In the genomic region with DNA sequence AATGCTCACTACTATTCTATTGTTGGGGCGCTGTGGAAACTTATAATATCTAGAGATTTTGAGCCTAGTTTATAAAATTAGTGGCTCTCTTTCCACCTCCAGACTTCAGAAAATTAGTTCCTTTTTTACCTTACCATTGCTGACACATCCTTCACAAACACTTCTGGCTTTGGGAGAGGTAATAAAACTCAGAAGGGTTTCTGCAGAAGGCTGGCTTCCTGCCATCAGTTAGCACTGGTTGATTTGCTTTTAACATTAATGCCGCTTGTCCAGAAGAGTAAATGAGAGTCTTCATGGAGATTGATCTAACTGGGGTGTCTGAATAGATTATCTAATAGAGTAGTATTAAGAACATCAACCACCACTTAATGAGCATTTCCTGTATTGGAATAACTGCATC, we compare ENCODE assay signal across 18 cellular contexts. TPM values are rescaled to one million over a fixed set of nuclear protein-coding genes. Genes with fewer than 3 reads are reported as not detected.
DNase-seq lines count a peak whose midpoint lies in the region; ATAC-seq, FAIRE-seq and TF ChIP-seq lines count a peak whose summit lies in the region.
"Had no signal": no experiment of that assay in that cellular context is flagged by ENCODE, and none has a peak within 500 bp of the region (broad histone marks: within the 10 kb centered on the region; RNA-seq: fewer than 3 reads in every experiment).

No MANE protein-coding gene starts in this region.

- no peak overlapping the region for H3K9ac ChIP-seq in colonic mucosa (ENCODE audit: low read depth in 2 of 2, low read length in 2 of 2)

- peaks cover 14% of the 10 kb centered on the region for H3K36me3 Mint-ChIP-seq in HFFc6 (ENCODE audit: low read depth)
- no peaks in the 10 kb centered on the region for H3K36me3 Mint-ChIP-seq in activated T-helper 17 cell treated with anti-CD3 and anti-CD28 coated beads, Interleukin-2, amount 50 U/mL, for 72 hours (ENCODE audit: low read depth)
- H3K36me3 Mint-ChIP-seq: stimulated activated effector memory CD8-positive, alpha-beta T cell treated with anti-CD3 and anti-CD28 coated beads, Interleukin-12 subunit alpha, Interleukin-12 subunit beta, amount 100 ng/mL, for 72 hours had no signal

- H3K4me1 ChIP-seq in colonic mucosa: no peaks in the 10 kb centered on the region
- H3K4me1 ChIP-seq: spleen, tibial nerve had no signal

- intact Hi-C loops in colonic mucosa (cut with DNase I): no loop called here
- intact Hi-C loops in Right ventricle myocardium superior (cut with DNase I): no loop called here

- H3K4me3 Mint-ChIP-seq in HFFc6: peak overlapping the region; percentile 51
- no peak overlapping the region for H3K4me3 Mint-ChIP-seq in activated T-helper 17 cell treated with anti-CD3 and anti-CD28 coated beads, Interleukin-2, amount 50 U/mL, for 72 hours
- H3K4me3 Mint-ChIP-seq: naive B cell; stimulated activated effector memory CD8-positive, alpha-beta T cell treated with anti-CD3 and anti-CD28 coated beads, Interleukin-12 subunit alpha, Interleukin-12 subunit beta, amount 100 ng/mL, for 72 hours had no signal

- H3K27me3 Mint-ChIP-seq in HFFc6 (ENCODE audit: insufficient read depth): peaks cover 2% of the 10 kb centered on the region; the same call in 1 of the 2 replicates
- H3K27me3 Mint-ChIP-seq in activated T-helper 17 cell treated with anti-CD3 and anti-CD28 coated beads, Interleukin-2, amount 50 U/mL, for 72 hours: peaks cover 7% of the 10 kb centered on the region
- H3K27me3 Mint-ChIP-seq: naive B cell had no signal

- H3K9me3 Mint-ChIP-seq in HFFc6: no peaks in the 10 kb centered on the region
- peaks cover 10% of the 10 kb centered on the region for H3K9me3 Mint-ChIP-seq in activated T-helper 17 cell treated with anti-CD3 and anti-CD28 coated beads, Interleukin-2, amount 50 U/mL, for 72 hours
- H3K9me3 Mint-ChIP-seq: stimulated activated effector memory CD8-positive, alpha-beta T cell treated with anti-CD3 and anti-CD28 coated beads, Interleukin-12 subunit alpha, Interleukin-12 subunit beta, amount 100 ng/mL, for 72 hours had no signal

- H3K27me3 ChIP-seq in colonic mucosa: no peaks in the 10 kb centered on the region
- H3K27me3 ChIP-seq: spleen, tibial nerve had no signal

- peak; percentile 73 for FAIRE-seq in islet of Langerhans (lab: Jason Lieb, UNC)
- FAIRE-seq: colon had no signal

- H3K9me3 ChIP-seq in colonic mucosa: no peaks in the 10 kb centered on the region
- H3K9me3 ChIP-seq: spleen, tibial nerve had no signal

- no peak overlapping the region for H3K27ac ChIP-seq in colonic mucosa
- H3K27ac ChIP-seq: spleen, tibial nerve had no signal

- ATAC-seq in activated T-helper 17 cell treated with anti-CD3 and anti-CD28 coated beads, Interleukin-2, amount 50 U/mL, for 72 hours (replicated peaks): no peak
- no peak for ATAC-seq in Right ventricle myocardium superior (ENCODE audit: poor library complexity)
- ATAC-seq: stimulated activated effector memory CD8-positive, alpha-beta T cell treated with anti-CD3 and anti-CD28 coated beads, Interleukin-12 subunit alpha, Interleukin-12 subunit beta, amount 100 ng/mL, for 72 hours had no signal

- DNase-seq in EL (peak; percentile 44), HFFc6 (no peak), NCI-H345 (lab: John Stamatoyannopoulos, UW) (peak; percentile 60), colonic mucosa (no peak), activated gamma-delta T cell (lab: John Stamatoyannopoulos, UW) (no peak), Right ventricle myocardium superior (no peak)
- DNase-seq: activated CD4-positive, alpha-beta T cell treated with anti-CD3 and anti-CD28 coated beads for 4 hours; activated naive CD4-positive, alpha-beta T cell; aorta; naive B cell; spleen had no signal

- H3K4me1 Mint-ChIP-seq in HFFc6 (ENCODE audit: low read depth): peaks cover 70% of the 10 kb centered on the region
- no peaks in the 10 kb centered on the region for H3K4me1 Mint-ChIP-seq in activated T-helper 17 cell treated with anti-CD3 and anti-CD28 coated beads, Interleukin-2, amount 50 U/mL, for 72 hours
- H3K4me1 Mint-ChIP-seq: naive B cell; stimulated activated effector memory CD8-positive, alpha-beta T cell treated with anti-CD3 and anti-CD28 coated beads, Interleukin-12 subunit alpha, Interleukin-12 subunit beta, amount 100 ng/mL, for 72 hours had no signal

- H3K36me3 ChIP-seq in colonic mucosa: no peaks in the 10 kb centered on the region
- H3K36me3 ChIP-seq: tibial nerve had no signal

- H3K27ac Mint-ChIP-seq in HFFc6: peak overlapping the region; percentile 76
- no peak overlapping the region for H3K27ac Mint-ChIP-seq in activated T-helper 17 cell treated with anti-CD3 and anti-CD28 coated beads, Interleukin-2, amount 50 U/mL, for 72 hours
- H3K27ac Mint-ChIP-seq: stimulated activated effector memory CD8-positive, alpha-beta T cell treated with anti-CD3 and anti-CD28 coated beads, Interleukin-12 subunit alpha, Interleukin-12 subunit beta, amount 100 ng/mL, for 72 hours had no signal

- TF ChIP-seq CTCF in HFFc6 (IDR thresholded peaks at IDR 0.05) (no peak), colonic mucosa (IDR thresholded peaks at IDR 0.05) (no peak)

- H3K4me3 ChIP-seq in colonic mucosa: no peak overlapping the region
- H3K4me3 ChIP-seq: spleen, tibial nerve had no signal

RNA-seq across cellular contexts. Expression of gene ACSM6, which starts 20.3 kb away (rescaled TPM):
- total RNA-seq in HFFc6 (2021; fragmentation: NEBNext Ultra II Directional; extraction: Animal tissue kit (Norgen Biotek cat#: 25700)): not detected
- total RNA-seq in activated T-helper 17 cell treated with anti-CD3 and anti-CD28 coated beads, Interleukin-2, amount 50 U/mL, for 72 hours: not detected
- not detected for total RNA-seq in colonic mucosa
- total RNA-seq in Right ventricle myocardium superior: not detected
- total RNA-seq: posterior vena cava, SK-MEL-5, spleen, tibial nerve had no signal

Comparison
In these comparisons a context has a peak if more than half of its experiments do, and no peak if none do; other contexts are left out.
1. DNase-seq: peak in EL (single experiment) and NCI-H345 (single experiment); none in HFFc6 (single experiment), colonic mucosa (single experiment), activated gamma-delta T cell (single experiment) and Right ventricle myocardium superior (single experiment).